In the genomic region with DNA sequence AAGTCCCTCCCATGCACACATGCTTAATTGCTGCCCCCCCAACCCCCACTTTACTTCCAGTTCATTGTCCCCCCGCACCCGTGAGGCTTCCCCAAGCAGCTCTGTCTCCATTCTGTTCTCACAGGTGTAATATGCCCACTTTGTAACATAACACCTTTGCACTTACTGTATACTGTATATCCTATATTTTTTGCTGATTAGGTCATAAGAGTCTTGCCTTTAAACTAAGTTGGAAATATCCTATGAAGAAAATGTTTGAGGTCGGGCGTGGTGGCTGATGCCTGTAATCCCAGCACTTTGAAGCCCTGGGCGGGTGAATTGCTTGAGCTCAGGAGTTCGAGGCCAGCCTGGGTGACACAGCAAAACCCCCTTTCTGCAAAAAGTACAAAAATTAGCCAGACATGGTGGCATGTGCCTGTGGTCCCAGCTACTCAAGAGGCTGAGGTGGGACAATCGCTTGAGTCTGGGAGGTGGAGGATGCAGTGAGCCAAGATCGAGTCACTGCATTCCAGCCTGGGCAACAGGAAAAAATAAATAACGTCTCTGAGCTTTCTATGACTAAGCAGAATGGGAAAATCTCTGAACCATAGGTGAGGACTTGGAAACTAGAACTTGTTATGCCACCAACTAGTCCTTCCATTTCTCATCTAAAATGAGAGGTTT, we compare ENCODE assay signal across 1 cellular context.
TF ChIP-seq lines count a peak whose summit lies in the region.

No MANE protein-coding gene starts in this region.

TF ChIP-seq in IMR-90, 13 proteins besides CTCF, POLR2A, EP300 and RAD21:
- TF ChIP-seq MXI1 (IDR thresholded peaks at IDR 0.05; ENCODE audit: borderline replicate concordance, low read depth, low read length) (no peak), MAZ (IDR thresholded peaks at IDR 0.05; ENCODE audit: borderline replicate concordance, low read depth, low read length) (0 out of 2 replicates have a peak, but pooled peaks have one; percentile 9), MAFK (IDR thresholded peaks at IDR 0.05; ENCODE audit: low read depth, low read length) (peak; percentile 13; the same call in 1 of the 2 replicates), BHLHE40 (IDR thresholded peaks at IDR 0.05; ENCODE audit: low read depth, low read length) (peak; percentile 39; the same call in 1 of the 2 replicates), NFE2L2 (IDR thresholded peaks at IDR 0.05; ENCODE audit: low read depth, low read length) (peak; percentile 86)
- TF ChIP-seq, protein P1, sequence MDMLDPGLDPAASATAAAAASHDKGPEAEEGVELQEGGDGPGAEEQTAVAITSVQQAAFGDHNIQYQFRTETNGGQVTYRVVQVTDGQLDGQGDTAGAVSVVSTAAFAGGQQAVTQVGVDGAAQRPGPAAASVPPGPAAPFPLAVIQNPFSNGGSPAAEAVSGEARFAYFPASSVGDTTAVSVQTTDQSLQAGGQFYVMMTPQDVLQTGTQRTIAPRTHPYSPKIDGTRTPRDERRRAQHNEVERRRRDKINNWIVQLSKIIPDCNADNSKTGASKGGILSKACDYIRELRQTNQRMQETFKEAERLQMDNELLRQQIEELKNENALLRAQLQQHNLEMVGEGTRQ (IDR thresholded peaks at IDR 0.05; ENCODE audit: low read depth, low read length) = no peak
